Comparison of ENCODE assay signal across 8 cellular contexts in genomic region chr15:69475769-69476358, GRCh38. TPM values are rescaled to one million over a fixed set of nuclear protein-coding genes. Genes with fewer than 3 reads are reported as not detected.
DNase-seq lines count a peak whose midpoint lies in the region; ATAC-seq, FAIRE-seq and TF ChIP-seq lines count a peak whose summit lies in the region.

No MANE protein-coding gene starts in this region.

- H3K18ac ChIP-seq in neuronal stem cell (ENCODE audit: low read length): no peak overlapping the region

- TF ChIP-seq CTCF in fibroblast of the aortic adventitia (IDR thresholded peaks at IDR 0.05; ENCODE audit: insufficient read depth, low read length) (peak; percentile 98), testis (IDR thresholded peaks at IDR 0.05) (peak; percentile 74 to 94 (median 84))

- H3K4me3 ChIP-seq in fibroblast of the aortic adventitia (ENCODE audit: low read depth, low read length) (no peak overlapping the region), neuronal stem cell (ENCODE audit: low read length in 2 of 2) (no peak overlapping the region), testis (no peak overlapping the region)

- H3K4me1 ChIP-seq in neuronal stem cell (ENCODE audit: control insufficient read depth in 2 of 2, insufficient read depth in 1 of 2, low read depth in 1 of 2, low read length in 2 of 2) (no peaks in the 10 kb centered on the region), testis (no peaks in the 10 kb centered on the region)

- H2BK5ac ChIP-seq in neuronal stem cell (ENCODE audit: low read length): no peak overlapping the region

- no peak overlapping the region for H2BK120ac ChIP-seq in neuronal stem cell (ENCODE audit: low read depth, low read length)

- peaks cover 0 to 1% of the 10 kb centered on the region in 2 donors for H3K36me3 ChIP-seq in neuronal stem cell (replicated peaks in 1 of 2; ENCODE audit: control insufficient read depth in 2 of 2, insufficient read depth in 2 of 2, low read length in 2 of 2)
- no peaks in the 10 kb centered on the region for H3K36me3 ChIP-seq in testis (ENCODE audit: low read depth, missing control alignments)

- no peak for ATAC-seq in GM18861 (IDR thresholded peaks at IDR 0.05; ENCODE audit: unreplicated experiment)

- H3K27me3 ChIP-seq in neuronal stem cell (ENCODE audit: control insufficient read depth in 3 of 3, insufficient read depth in 3 of 3, low read depth in 1 of 3, low read length in 3 of 3) (peaks cover 0 to 5% (median 0%) of the 10 kb centered on the region in 3 experiments), testis (no peaks in the 10 kb centered on the region)

- no peak overlapping the region for H3K27ac ChIP-seq in neuronal stem cell (replicated peaks; ENCODE audit: low read length)
- no peak overlapping the region for H3K27ac ChIP-seq in testis

- no peak overlapping the region for H4K8ac ChIP-seq in neuronal stem cell (ENCODE audit: low read depth, low read length)

- H2BK15ac ChIP-seq in neuronal stem cell (ENCODE audit: low read length): no peak overlapping the region

- no peak overlapping the region for H2BK12ac ChIP-seq in neuronal stem cell (ENCODE audit: low read length)

- H3K9me3 ChIP-seq in neuronal stem cell (replicated peaks in 1 of 2; ENCODE audit: control insufficient read depth in 2 of 2, insufficient read depth in 1 of 2, low read depth in 1 of 2, low read length in 2 of 2) (peaks cover 0 to 2% of the 10 kb centered on the region in 2 donors), testis (no peaks in the 10 kb centered on the region)

- no peak overlapping the region for H2AK5ac ChIP-seq in neuronal stem cell (ENCODE audit: low read depth, low read length)

- FAIRE-seq in RCC 7860 (lab: Jason Lieb, UNC): peak; percentile 52

- no peak overlapping the region for H3K4ac ChIP-seq in neuronal stem cell (ENCODE audit: low read length)

- H4K91ac ChIP-seq in neuronal stem cell (ENCODE audit: low read depth, low read length, poor library complexity): no peak overlapping the region

- DNase-seq in COLO829 (ENCODE audit: low spot score): peak; percentile 66
- DNase-seq in HUDEP-2 (lab: John Stamatoyannopoulos, UW; ENCODE audit: unreplicated experiment in 76 of 76): peak in 52 of 76 experiments; percentile 4 to 73 (median 44)
- DNase-seq in RCC 7860 (ENCODE audit: low spot score): peak; percentile 51
- peak; percentile 50 for DNase-seq in activated T-helper 1 cell treated with Interleukin-2 at 50 U/mL for 16 hours (ENCODE audit: low read depth)
- peak; percentile 78 for DNase-seq in fibroblast of the aortic adventitia (ENCODE audit: low read depth)
- peak; percentile 60 for DNase-seq in neuronal stem cell (ENCODE audit: low spot score)
- peak; percentile 89 for DNase-seq in testis

- no peak overlapping the region for H3K9ac ChIP-seq in neuronal stem cell (ENCODE audit: low read depth, low read length, poor library complexity)

- H3K23ac ChIP-seq in neuronal stem cell (ENCODE audit: low read depth, low read length, poor library complexity): no peak overlapping the region

- no CpG with 5 or more reads among the region's 8 CpGs for WGBS in neuronal stem cell (ENCODE audit: extremely low coverage in 2 of 2, insufficient read length in 2 of 2, insufficient replicate concordance in 1 of 2), 2 donors
- 43 to 46% methylated on average over 8 of the region's 8 CpGs for WGBS in testis, 2 donors

- TF ChIP-seq POLR2A in testis (IDR thresholded peaks at IDR 0.05): no peak

- intact Hi-C loops in testis (cut with DNase I; ENCODE audit: low total_unique reads): no loop called here

- H3K14ac ChIP-seq in neuronal stem cell (ENCODE audit: low read length): no peak overlapping the region

- no peak overlapping the region for H2AFZ ChIP-seq in neuronal stem cell (ENCODE audit: low read length)

- H3K4me2 ChIP-seq in neuronal stem cell (ENCODE audit: insufficient read depth, low read length, poor library complexity, severe bottlenecking): no peak overlapping the region

- no peaks in the 10 kb centered on the region for H3K79me1 ChIP-seq in neuronal stem cell (ENCODE audit: low read depth, low read length)

RNA-seq across cellular contexts. Expression of gene RPLP1, which starts 23.2 kb away (rescaled TPM):
- total RNA-seq in fibroblast of the aortic adventitia (ENCODE audit: low replicate concordance) (223 and 245 TPM in 2 replicates), testis (100 to 1,000 TPM; 245 to 513 TPM)
- 3,764 TPM for polyA plus RNA-seq in neuronal stem cell (2013, experiment 1 of 2)
- 3,897 TPM for polyA plus RNA-seq in neuronal stem cell (2013, experiment 2 of 2)
- 1,127 TPM for polyA plus RNA-seq in testis (ENCODE audit: insufficient read depth, low read depth, low replicate concordance)
